ENCODE assay signal across 19 cellular contexts in the genomic region with DNA sequence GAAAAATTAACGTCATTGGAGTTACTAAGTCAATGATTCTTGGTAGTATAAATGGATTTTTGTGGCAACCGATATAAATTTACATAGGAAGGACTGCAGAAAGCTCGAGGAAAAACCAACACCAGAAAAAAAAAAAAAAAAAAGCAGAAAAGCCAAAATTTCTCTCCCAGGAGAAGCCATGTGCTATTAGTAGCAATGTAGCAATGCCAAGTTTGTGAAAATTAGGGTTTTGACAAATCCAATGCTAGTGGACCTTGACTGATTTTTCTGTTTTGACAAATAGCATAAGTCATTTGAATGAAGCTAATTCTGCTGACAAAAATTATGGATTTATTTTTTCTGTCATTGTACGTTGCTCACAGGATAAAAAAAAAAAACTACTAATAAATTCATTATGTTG.
"Had no signal": no experiment of that assay in that cellular context is flagged by ENCODE, and none has a peak within 500 bp of the region (broad histone marks: within the 10 kb centered on the region; RNA-seq: fewer than 3 reads in every experiment).

No MANE protein-coding gene starts in this region.

- H3K4me1 ChIP-seq: uterus had no signal

- H3K4me3 ChIP-seq: lung, tibial artery, uterus had no signal

- H3K27me3 ChIP-seq: tibial artery, uterus had no signal

- H3K27ac Mint-ChIP-seq: activated CD4-positive, alpha-beta memory T cell treated with anti-CD3 and anti-CD28 coated beads, Interleukin-2, amount 10 ng/mL, durations not matched to agents 7 days and 5 days; activated CD8-positive, alpha-beta memory T cell treated with anti-CD3 and anti-CD28 coated beads, Interleukin-2, amount 10 ng/mL, durations not matched to agents 7 days and 5 days; activated naive CD8-positive, alpha-beta T cell treated with anti-CD3 and anti-CD28 coated beads for 36 hours; activated T-helper 17 cell treated with anti-CD3 and anti-CD28 coated beads, Interleukin-2, amount 50 U/mL, for 72 hours; nephron progenitor cell; T-cell had no signal

- H3K9me3 Mint-ChIP-seq: activated CD4-positive, alpha-beta memory T cell treated with anti-CD3 and anti-CD28 coated beads, Interleukin-2, amount 10 ng/mL, durations not matched to agents 7 days and 5 days; activated naive CD8-positive, alpha-beta T cell treated with anti-CD3 and anti-CD28 coated beads for 36 hours; activated T-helper 17 cell treated with anti-CD3 and anti-CD28 coated beads, Interleukin-2, amount 50 U/mL, for 72 hours; T-cell had no signal

- ATAC-seq: activated CD8-positive, alpha-beta memory T cell treated with anti-CD3 and anti-CD28 coated beads, Interleukin-2, amount 10 ng/mL, durations not matched to agents 7 days and 5 days; activated T-helper 17 cell treated with anti-CD3 and anti-CD28 coated beads, Interleukin-2, amount 50 U/mL, for 72 hours; T-cell had no signal

- H3K36me3 Mint-ChIP-seq: activated CD8-positive, alpha-beta memory T cell treated with anti-CD3 and anti-CD28 coated beads, Interleukin-2, amount 10 ng/mL, durations not matched to agents 7 days and 5 days; activated naive CD8-positive, alpha-beta T cell treated with anti-CD3 and anti-CD28 coated beads for 36 hours; T-cell had no signal

- DNase-seq: activated CD4-positive, CD25-positive, alpha-beta regulatory T cell; activated CD8-positive, alpha-beta memory T cell treated with anti-CD3 and anti-CD28 coated beads, Interleukin-2, amount 10 ng/mL, durations not matched to agents 7 days and 5 days; activated naive CD4-positive, alpha-beta T cell; activated T-cell treated with anti-CD3 and anti-CD28 coated beads, Interleukin-2, amount 50 U/mL, for 1 hour; cerebellar nuclear complex; cortex of kidney; effector CD4-positive, alpha-beta T cell; stimulated activated CD4-positive, alpha-beta T cell treated with anti-CD3 and anti-CD28 coated beads, Interleukin-12 subunit alpha, Interleukin-12 subunit beta, amount 100 ng/mL, for 4 hours; stimulated activated CD4-positive, alpha-beta T cell treated with anti-CD3 and anti-CD28 coated beads, Interleukin-1b, Interleukin-23, amount 100 ng/mL, for 48 hours; stimulated activated naive CD4-positive, alpha-beta T cell; T-helper 9 cell had no signal

- H3K4me3 Mint-ChIP-seq: activated CD4-positive, alpha-beta memory T cell treated with anti-CD3 and anti-CD28 coated beads, Interleukin-2, amount 10 ng/mL, durations not matched to agents 7 days and 5 days; activated CD8-positive, alpha-beta memory T cell treated with anti-CD3 and anti-CD28 coated beads, Interleukin-2, amount 10 ng/mL, durations not matched to agents 7 days and 5 days; activated naive CD8-positive, alpha-beta T cell treated with anti-CD3 and anti-CD28 coated beads for 36 hours; activated T-helper 17 cell treated with anti-CD3 and anti-CD28 coated beads, Interleukin-2, amount 50 U/mL, for 72 hours; nephron progenitor cell had no signal

- H3K27ac ChIP-seq: tibial artery, uterus had no signal

- H3K27me3 Mint-ChIP-seq: activated CD4-positive, alpha-beta memory T cell treated with anti-CD3 and anti-CD28 coated beads, Interleukin-2, amount 10 ng/mL, durations not matched to agents 7 days and 5 days; activated CD8-positive, alpha-beta memory T cell treated with anti-CD3 and anti-CD28 coated beads, Interleukin-2, amount 10 ng/mL, durations not matched to agents 7 days and 5 days; activated naive CD8-positive, alpha-beta T cell treated with anti-CD3 and anti-CD28 coated beads for 36 hours; activated T-helper 17 cell treated with anti-CD3 and anti-CD28 coated beads, Interleukin-2, amount 50 U/mL, for 72 hours; T-cell had no signal

- H3K9me3 ChIP-seq: tibial artery, uterus had no signal

- H3K4me1 Mint-ChIP-seq: activated CD8-positive, alpha-beta memory T cell treated with anti-CD3 and anti-CD28 coated beads, Interleukin-2, amount 10 ng/mL, durations not matched to agents 7 days and 5 days; activated T-helper 17 cell treated with anti-CD3 and anti-CD28 coated beads, Interleukin-2, amount 50 U/mL, for 72 hours; nephron progenitor cell had no signal

- H3K36me3 ChIP-seq: tibial artery, uterus had no signal
